9 cellular contexts compared by ENCODE assay signal in genomic region chr22:44710474-44711235, GRCh38. TPM values are rescaled to one million over a fixed set of nuclear protein-coding genes. Genes with fewer than 3 reads are reported as not detected.
DNase-seq lines count a peak whose midpoint lies in the region; ATAC-seq lines count a peak whose summit lies in the region.
"Had no signal": no experiment of that assay in that cellular context is flagged by ENCODE, and none has a peak within 500 bp of the region (broad histone marks: within the 10 kb centered on the region; RNA-seq: fewer than 3 reads in every experiment).

No MANE protein-coding gene starts in this region.

- no peaks in the 10 kb centered on the region for H3K79me1 ChIP-seq in mesendoderm (ENCODE audit: low read length)

- peak overlapping the region; percentile 69 for H3K4me3 Mint-ChIP-seq in stimulated activated naive CD8-positive, alpha-beta T cell treated with anti-CD3 and anti-CD28 coated beads, Interleukin-15, Interleukin-2, amounts not matched to agents 100 ng/mL and 50 ng/mL, for 24 hours
- H3K4me3 Mint-ChIP-seq: dendritic cell treated with granulocyte-macrophage colony-stimulating factor and Interleukin-4, amounts not matched to agents 40 ng/mL and 50 ng/mL, for 4 days had no signal

- H3K79me2 ChIP-seq in mesendoderm (ENCODE audit: control insufficient read depth, insufficient read depth, low read length) = no peaks in the 10 kb centered on the region

- H3K4ac ChIP-seq in mesendoderm (ENCODE audit: low read depth, low read length) = no peak overlapping the region

- H3K23ac ChIP-seq in mesendoderm (ENCODE audit: low read length) = no peak overlapping the region

- no peak overlapping the region for H3K4me3 ChIP-seq in mesendoderm (ENCODE audit: low read length)

- no peak overlapping the region for H2BK15ac ChIP-seq in mesendoderm (replicated peaks; ENCODE audit: low read depth)

- H3K18ac ChIP-seq in mesendoderm (ENCODE audit: low read length) = no peak overlapping the region

- H3K27ac ChIP-seq in mesendoderm (ENCODE audit: low read depth, low read length) = no peak overlapping the region

- no peaks in the 10 kb centered on the region for H3K36me3 Mint-ChIP-seq in stimulated activated naive CD8-positive, alpha-beta T cell treated with anti-CD3 and anti-CD28 coated beads, Interleukin-15, Interleukin-2, amounts not matched to agents 100 ng/mL and 50 ng/mL, for 24 hours (ENCODE audit: low read depth)

- no peak overlapping the region for H3K56ac ChIP-seq in mesendoderm (ENCODE audit: low read length)

- H4K8ac ChIP-seq in mesendoderm (ENCODE audit: low read depth, low read length) = no peak overlapping the region

- H3K27me3 ChIP-seq in mesendoderm (ENCODE audit: insufficient read depth, low read length, poor library complexity) = no peaks in the 10 kb centered on the region

- no peak overlapping the region for H2AK5ac ChIP-seq in mesendoderm (ENCODE audit: low read length)

- H4K5ac ChIP-seq in mesendoderm (ENCODE audit: low read length) = no peak overlapping the region

- H3K4me2 ChIP-seq in mesendoderm (ENCODE audit: low read length) = no peak overlapping the region

- H3K4me1 Mint-ChIP-seq in stimulated activated naive CD8-positive, alpha-beta T cell treated with anti-CD3 and anti-CD28 coated beads, Interleukin-15, Interleukin-2, amounts not matched to agents 100 ng/mL and 50 ng/mL, for 24 hours (ENCODE audit: low read depth) = peaks cover 44% of the 10 kb centered on the region

- H3K9me3 Mint-ChIP-seq in stimulated activated naive CD8-positive, alpha-beta T cell treated with anti-CD3 and anti-CD28 coated beads, Interleukin-15, Interleukin-2, amounts not matched to agents 100 ng/mL and 50 ng/mL, for 24 hours = no peaks in the 10 kb centered on the region
- H3K9me3 Mint-ChIP-seq: dendritic cell treated with granulocyte-macrophage colony-stimulating factor and Interleukin-4, amounts not matched to agents 40 ng/mL and 50 ng/mL, for 4 days had no signal

- WGBS in mesendoderm (ENCODE audit: extremely low coverage, insufficient coverage, low lambda C conversion rate) = no CpG with 5 or more reads among the region's 22 CpGs

- DNase-seq in activated T-cell treated with anti-CD3 and anti-CD28 coated beads for 48 hours (ENCODE audit: low read depth) (peak; percentile 29), activated T-cell treated with anti-CD3 and anti-CD28 coated beads for 4 hours (no peak), SW480 (ENCODE audit: low spot score) (peak; percentile 92), germinal center (ENCODE audit: low spot score) (peak; percentile 63), hypothalamus (lab: John Stamatoyannopoulos, UW) (no peak), mesendoderm (no peak)

- no peak overlapping the region for H3K9ac ChIP-seq in mesendoderm (ENCODE audit: low read length)

- no peaks in the 10 kb centered on the region for H3K27me3 Mint-ChIP-seq in stimulated activated naive CD8-positive, alpha-beta T cell treated with anti-CD3 and anti-CD28 coated beads, Interleukin-15, Interleukin-2, amounts not matched to agents 100 ng/mL and 50 ng/mL, for 24 hours
- H3K27me3 Mint-ChIP-seq: dendritic cell treated with granulocyte-macrophage colony-stimulating factor and Interleukin-4, amounts not matched to agents 40 ng/mL and 50 ng/mL, for 4 days had no signal

- no peak overlapping the region for H2BK120ac ChIP-seq in mesendoderm (ENCODE audit: low read depth, low read length)

- no peak overlapping the region for H2BK5ac ChIP-seq in mesendoderm (ENCODE audit: low read length)

- H3K36me3 ChIP-seq in mesendoderm (ENCODE audit: control insufficient read depth, insufficient read depth, low read length) = no peaks in the 10 kb centered on the region

- no peak for ATAC-seq in HG03045 (IDR thresholded peaks at IDR 0.05; ENCODE audit: unreplicated experiment)

- no peaks in the 10 kb centered on the region for H3K4me1 ChIP-seq in mesendoderm (ENCODE audit: control insufficient read depth, low read depth, low read length)

- H3K27ac Mint-ChIP-seq in stimulated activated naive CD8-positive, alpha-beta T cell treated with anti-CD3 and anti-CD28 coated beads, Interleukin-15, Interleukin-2, amounts not matched to agents 100 ng/mL and 50 ng/mL, for 24 hours = peak overlapping the region; percentile 68
- H3K27ac Mint-ChIP-seq: dendritic cell treated with granulocyte-macrophage colony-stimulating factor and Interleukin-4, amounts not matched to agents 40 ng/mL and 50 ng/mL, for 4 days had no signal

RNA-seq across cellular contexts. Expression of gene PRR5, which starts 8.7 kb away (rescaled TPM):
- 9.1 TPM for polyA plus RNA-seq in mesendoderm (2013, experiment 1 of 2)
- 9.0 TPM for polyA plus RNA-seq in mesendoderm (2013, experiment 2 of 2)

RNA-seq across cellular contexts. Expression of gene ARHGAP8, which starts 41.7 kb away (rescaled TPM):
- polyA plus RNA-seq in mesendoderm (2013, experiment 1 of 2) = 26.7 TPM
- polyA plus RNA-seq in mesendoderm (2013, experiment 2 of 2) = 27.5 TPM

Comparison
In these comparisons a context has a peak if more than half of its experiments do, and no peak if none do; other contexts are left out.
1. DNase-seq: peak in activated T-cell treated with anti-CD3 and anti-CD28 coated beads for 48 hours (single experiment), SW480 (single experiment) and germinal center (single experiment); none in activated T-cell treated with anti-CD3 and anti-CD28 coated beads for 4 hours (single experiment), hypothalamus (0 of 51) and mesendoderm (single experiment).